In genomic region chr11:16280256-16280682, GRCh38 we compare ENCODE assay signal across 1 cellular context.
TF ChIP-seq lines count a peak whose summit lies in the region.

No MANE protein-coding gene starts in this region.

TF ChIP-seq in K562, 482 proteins besides CTCF, POLR2A, EP300 and RAD21 (continued from another document and continues in another):
- no peak for TF ChIP-seq E2F5 (CRISPR knock-in tag; IDR thresholded peaks at IDR 0.05)
- TF ChIP-seq THAP7 (CRISPR knock-in tag; IDR thresholded peaks at IDR 0.05): no peak
- peak; percentile 62 for TF ChIP-seq TCF3 (CRISPR knock-in tag; IDR thresholded peaks at IDR 0.05)
- TF ChIP-seq CHD7 (IDR thresholded peaks at IDR 0.05; ENCODE audit: low read depth, low read length): no peak
- TF ChIP-seq SOX6 (IDR thresholded peaks at IDR 0.05): peak; percentile 93
- TF ChIP-seq RHOXF2B (CRISPR knock-in tag; conservative IDR thresholded peaks at IDR 0.05): no peak
- no peak for TF ChIP-seq ZNF263 (CRISPR knock-in tag; IDR thresholded peaks at IDR 0.05; ENCODE audit: borderline replicate concordance)
- TF ChIP-seq DLX4 (CRISPR knock-in tag; IDR thresholded peaks at IDR 0.05): no peak
- no peak for TF ChIP-seq CHAMP1 (IDR thresholded peaks at IDR 0.05)
- TF ChIP-seq CAMTA2 (CRISPR knock-in tag; conservative IDR thresholded peaks at IDR 0.05): no peak
- peak; percentile 52; the same call in 1 of the 2 replicates for TF ChIP-seq FOSL1 (tag; conservative IDR thresholded peaks at IDR 0.05)
- no peak for TF ChIP-seq MYC (IDR thresholded peaks at IDR 0.05; ENCODE audit: low read depth, low read length)
- TF ChIP-seq MYC (CRISPR knock-in tag; IDR thresholded peaks at IDR 0.05; ENCODE audit: borderline replicate concordance, low read depth): no peak
- no peak for TF ChIP-seq MCM3 (IDR thresholded peaks at IDR 0.05)
- TF ChIP-seq MYNN (IDR thresholded peaks at IDR 0.05): no peak
- no peak for TF ChIP-seq MYNN (CRISPR knock-in tag; IDR thresholded peaks at IDR 0.05)
- peak; percentile 64 for TF ChIP-seq ATF7 (IDR thresholded peaks at IDR 0.05)
- no peak for TF ChIP-seq E2F3 (CRISPR knock-in tag; IDR thresholded peaks at IDR 0.05)
- TF ChIP-seq ZNF280A (IDR thresholded peaks at IDR 0.05; ENCODE audit: low read depth, partially characterized antibody): no peak
- no peak for TF ChIP-seq ZNF740 (CRISPR knock-in tag; IDR thresholded peaks at IDR 0.05)
- TF ChIP-seq ZNF740 (tag; IDR thresholded peaks at IDR 0.05): no peak
- no peak for TF ChIP-seq ZBTB8A (IDR thresholded peaks at IDR 0.05; ENCODE audit: partially characterized antibody)
- no peak for TF ChIP-seq ZNF41 (CRISPR knock-in tag; conservative IDR thresholded peaks at IDR 0.05)
- TF ChIP-seq MEF2A (IDR thresholded peaks at IDR 0.05; ENCODE audit: control insufficient read depth, low read depth, low read length): no peak
- no peak for TF ChIP-seq BACH1 (tag; IDR thresholded peaks at IDR 0.05)
- TF ChIP-seq POLR2AphosphoS2 (IDR thresholded peaks at IDR 0.05; ENCODE audit: low read length): no peak
- TF ChIP-seq HBP1 (CRISPR knock-in tag; IDR thresholded peaks at IDR 0.05): no peak
- TF ChIP-seq ZNF24 (IDR thresholded peaks at IDR 0.05): no peak
- no peak; the same call in 1 of the 2 replicates for TF ChIP-seq L3MBTL2 (IDR thresholded peaks at IDR 0.05)
- no peak for TF ChIP-seq AFF4 (CRISPR knock-in tag; IDR thresholded peaks at IDR 0.05)
- TF ChIP-seq SMARCE1 (IDR thresholded peaks at IDR 0.05): peak; percentile 78; the same call in 1 of the 2 replicates
- TF ChIP-seq BRF1 (IDR thresholded peaks at IDR 0.05; ENCODE audit: borderline replicate concordance, extremely low read depth, insufficient read length): no peak
- TF ChIP-seq CCAR2 (IDR thresholded peaks at IDR 0.05; ENCODE audit: low read depth, low read length): no peak
- no peak for TF ChIP-seq RFX7 (CRISPR knock-in tag; IDR thresholded peaks at IDR 0.05)
